8 cellular contexts compared by ENCODE assay signal in genomic region chr1:235865565-235866206, GRCh38. TPM values are rescaled to one million over a fixed set of nuclear protein-coding genes. Genes with fewer than 3 reads are reported as not detected.
A peak's percentile ranks its signal among the peaks of the same experiment; 100 is the strongest.
DNase-seq lines count a peak whose midpoint lies in the region; ATAC-seq and TF ChIP-seq lines count a peak whose summit lies in the region.

No MANE protein-coding gene starts in this region.

- H3K4me1 ChIP-seq in vagina = peaks cover 53% of the 10 kb centered on the region

- TF ChIP-seq CTCF in HL-60 (IDR thresholded peaks at IDR 0.05; ENCODE audit: insufficient read depth, low read length) = no peak
- TF ChIP-seq CTCF in astrocyte of the spinal cord (IDR thresholded peaks at IDR 0.05; ENCODE audit: low read depth, low read length) = no peak
- TF ChIP-seq CTCF in vagina (IDR thresholded peaks at IDR 0.05) = no peak

- H3K4me1 Mint-ChIP-seq in activated CD4-positive, alpha-beta T cell treated with anti-CD3 and anti-CD28 coated beads, Interleukin-2, amount 10 ng/mL, durations not matched to agents 24 days and 14 days = peaks cover 45% of the 10 kb centered on the region
- peaks cover 33% of the 10 kb centered on the region for H3K4me1 Mint-ChIP-seq in memory B cell

- no peak for DNase-seq in activated CD4-positive, alpha-beta T cell treated with anti-CD3 and anti-CD28 coated beads, Interleukin-2, amount 10 ng/mL, durations not matched to agents 24 days and 14 days
- DNase-seq in activated CD4-positive, alpha-beta T cell treated with anti-CD3 and anti-CD28 coated beads for 4 hours = no peak
- DNase-seq in HL-60 (ENCODE audit: low read depth in 1 of 2, low spot score in 1 of 2) (no peak), astrocyte of the spinal cord (ENCODE audit: low read depth, low spot score) (no peak), memory B cell (ENCODE audit: low spot score in 2 of 2) (no peak), vagina (ENCODE audit: extremely low spot score in 2 of 2) (no peak), left colon (no peak), ACHN (no peak)

- intact Hi-C loops in activated CD4-positive, alpha-beta T cell treated with anti-CD3 and anti-CD28 coated beads, Interleukin-2, amount 10 ng/mL, durations not matched to agents 24 days and 14 days (cut with micrococcal nuclease) = loop anchor here (1.0 to 10.0 kb wide), 8 partner anchors 9 to 1261 kb away; partner anchors contain the start of genes ARID4B, B3GALNT2 and GGPS1
- intact Hi-C loops in vagina (cut with DNase I) (loop anchor here (10.0 kb wide), 2 partner anchors 49 to 109 kb away; no protein-coding TSS in a partner anchor), left colon (cut with DNase I, micrococcal nuclease) (loop anchor here in 1 of 2 donors (5.0 kb wide), 1 partner anchor 107 kb away; no protein-coding TSS in a partner anchor)

- no peaks in the 10 kb centered on the region for H3K9me3 Mint-ChIP-seq in activated CD4-positive, alpha-beta T cell treated with anti-CD3 and anti-CD28 coated beads, Interleukin-2, amount 10 ng/mL, durations not matched to agents 24 days and 14 days
- no peaks in the 10 kb centered on the region for H3K9me3 Mint-ChIP-seq in memory B cell

- H3K27me3 ChIP-seq in HL-60 (ENCODE audit: insufficient read depth, poor library complexity, severe bottlenecking) (no peaks in the 10 kb centered on the region), vagina (no peaks in the 10 kb centered on the region)

- H3K36me3 Mint-ChIP-seq in activated CD4-positive, alpha-beta T cell treated with anti-CD3 and anti-CD28 coated beads, Interleukin-2, amount 10 ng/mL, durations not matched to agents 24 days and 14 days (ENCODE audit: low read depth) = peaks cover 44% of the 10 kb centered on the region
- peaks cover 7% of the 10 kb centered on the region for H3K36me3 Mint-ChIP-seq in memory B cell

- peak overlapping the region; percentile 64 for H3K4me3 ChIP-seq in HL-60 (replicated peaks; ENCODE audit: insufficient read depth, low read length)
- peak overlapping the region; percentile 79 for H3K4me3 ChIP-seq in astrocyte of the spinal cord (ENCODE audit: low read depth, low read length)
- peak overlapping the region; percentile 87 to 98 for H3K4me3 ChIP-seq in vagina

- peak overlapping the region; percentile 98 for H3K27ac ChIP-seq in HL-60 (replicated peaks)
- peak overlapping the region; percentile 99 for H3K27ac ChIP-seq in vagina

- no peaks in the 10 kb centered on the region for H3K27me3 Mint-ChIP-seq in activated CD4-positive, alpha-beta T cell treated with anti-CD3 and anti-CD28 coated beads, Interleukin-2, amount 10 ng/mL, durations not matched to agents 24 days and 14 days
- no peaks in the 10 kb centered on the region for H3K27me3 Mint-ChIP-seq in memory B cell

- in situ Hi-C loops in astrocyte of the spinal cord (cut with HindIII; ENCODE audit: low sequenced_read_pairs) = no loop called here
- in situ Hi-C loops in ACHN (cut with HindIII; ENCODE audit: low pct_ligation_motif_present, low pct_unique_long_range_greater_than_20kb, low sequenced_read_pairs) = no loop called here

- no peaks in the 10 kb centered on the region for H3K36me3 ChIP-seq in vagina

- H3K27ac Mint-ChIP-seq in activated CD4-positive, alpha-beta T cell treated with anti-CD3 and anti-CD28 coated beads, Interleukin-2, amount 10 ng/mL, durations not matched to agents 24 days and 14 days = peak overlapping the region; percentile 100
- peak overlapping the region; percentile 100 for H3K27ac Mint-ChIP-seq in memory B cell

- H3K4me3 Mint-ChIP-seq in activated CD4-positive, alpha-beta T cell treated with anti-CD3 and anti-CD28 coated beads, Interleukin-2, amount 10 ng/mL, durations not matched to agents 24 days and 14 days = peak overlapping the region; percentile 99
- peak overlapping the region; percentile 97 for H3K4me3 Mint-ChIP-seq in memory B cell

- TF ChIP-seq POLR2A in vagina (IDR thresholded peaks at IDR 0.05) = no peak

- H3K9me3 ChIP-seq in vagina = no peaks in the 10 kb centered on the region

- ATAC-seq in memory B cell (ENCODE audit: low read depth) (peak; percentile 2), left colon (no peak)

RNA-seq across cellular contexts. Expression of gene LYST, which starts 1.0 kb away (rescaled TPM):
- total RNA-seq in activated CD4-positive, alpha-beta T cell treated with anti-CD3 and anti-CD28 coated beads, Interleukin-2, amount 10 ng/mL, durations not matched to agents 24 days and 14 days = 94.5 and 106 TPM in 2 replicates
- 52.1 TPM for total RNA-seq in vagina
- 10 to 100 TPM; 22.4 to 31.1 TPM for total RNA-seq in left colon
